23 cellular contexts compared by ENCODE assay signal in the genomic region with DNA sequence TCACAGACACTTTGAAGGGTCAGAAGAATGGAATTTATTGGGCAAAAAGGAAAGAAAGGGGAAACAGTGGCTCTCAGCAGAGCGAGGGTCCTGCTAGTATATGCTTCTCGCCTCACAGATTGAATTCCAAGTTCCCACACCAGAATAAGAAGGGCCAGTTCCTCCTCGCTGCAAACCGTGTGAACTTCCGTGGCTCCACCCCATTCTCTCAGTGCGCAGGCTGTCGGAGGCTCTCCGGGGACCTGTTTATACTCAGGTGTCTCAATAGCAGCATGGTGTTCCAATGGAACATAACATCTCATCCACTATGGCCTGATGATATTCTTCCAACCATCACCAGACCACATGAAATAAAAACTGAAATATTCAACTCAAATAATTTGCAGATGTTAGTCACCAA. TPM values are rescaled to one million over a fixed set of nuclear protein-coding genes. Genes with fewer than 3 reads are reported as not detected.
"Had no signal": no experiment of that assay in that cellular context is flagged by ENCODE, and none has a peak within 500 bp of the region (broad histone marks: within the 10 kb centered on the region; RNA-seq: fewer than 3 reads in every experiment).

No MANE protein-coding gene starts in this region.

- H3K9me3 ChIP-seq: right lobe of liver, SK-N-SH, thoracic aorta, upper lobe of right lung had no signal

- H3K27me3 Mint-ChIP-seq: activated CD4-positive, alpha-beta T cell treated with anti-CD3 and anti-CD28 coated beads, Interleukin-2, amount 10 ng/mL, durations not matched to agents 7 days and 5 days; activated T-cell treated with anti-CD3 and anti-CD28 coated beads, Interleukin-2, amount 50 U/mL, for 24 hours had no signal

- H3K9ac ChIP-seq: parathyroid adenoma, SK-N-SH had no signal

- H3K9me3 Mint-ChIP-seq: activated T-cell treated with anti-CD3 and anti-CD28 coated beads, Interleukin-2, amount 50 U/mL, for 24 hours had no signal

- DNase-seq: activated CD4-positive, alpha-beta T cell treated with anti-CD3 and anti-CD28 coated beads, Interleukin-2, amount 10 ng/mL, durations not matched to agents 7 days and 5 days; activated CD4-positive, CD25-positive, alpha-beta regulatory T cell; activated effector memory CD4-positive, alpha-beta T cell treated with Interleukin-2 at 50 U/mL for 16 hours; activated naive CD4-positive, alpha-beta T cell treated with anti-CD3 and anti-CD28 coated beads, Interleukin-2, amount 50 U/mL, for 16 hours; activated T-cell treated with anti-CD3 and anti-CD28 coated beads, Interleukin-2, amount 50 U/mL, for 24 hours; amygdala; foreskin keratinocyte; midbrain; right lobe of liver; SK-N-SH; stimulated activated CD4-positive, alpha-beta T cell treated with anti-CD3 and anti-CD28 coated beads, Interleukin-4, amount 100 ng/mL, for 1 hour; T-helper 1 cell; T-helper 9 cell; upper lobe of right lung had no signal

- ATAC-seq: foreskin keratinocyte, right lobe of liver, upper lobe of right lung had no signal

- FAIRE-seq: islet of Langerhans had no signal

- H3K27ac ChIP-seq: cardiac muscle cell, epithelial cell of prostate, foreskin keratinocyte, hepatocyte, parathyroid adenoma, right lobe of liver, thoracic aorta, upper lobe of right lung had no signal

- H3K27me3 ChIP-seq: cardiac muscle cell, foreskin keratinocyte, hepatocyte, right lobe of liver, upper lobe of right lung had no signal

- H3K4me3 Mint-ChIP-seq: activated CD4-positive, alpha-beta T cell treated with anti-CD3 and anti-CD28 coated beads, Interleukin-2, amount 10 ng/mL, durations not matched to agents 7 days and 5 days; activated T-cell treated with anti-CD3 and anti-CD28 coated beads, Interleukin-2, amount 50 U/mL, for 24 hours had no signal

- H3K27ac Mint-ChIP-seq: activated CD4-positive, alpha-beta T cell treated with anti-CD3 and anti-CD28 coated beads, Interleukin-2, amount 10 ng/mL, durations not matched to agents 7 days and 5 days had no signal

- H3K36me3 ChIP-seq: cardiac muscle cell, right lobe of liver, thoracic aorta, upper lobe of right lung had no signal

- H3K4me1 ChIP-seq: foreskin keratinocyte, parathyroid adenoma, right lobe of liver, upper lobe of right lung had no signal

- H3K4me3 ChIP-seq: cardiac muscle cell, hepatocyte, lung, right lobe of liver, smooth muscle cell, thoracic aorta, upper lobe of right lung had no signal

RNA-seq across cellular contexts. Expression of a gene that starts 4.6 kb away (rescaled TPM):
- total RNA-seq: cardiac muscle cell, dermis microvascular lymphatic vessel endothelial cell had no signal
- polyA plus RNA-seq: cardiac muscle cell had no signal
